ENCODE assay signal across 8 cellular contexts in the genomic region with DNA sequence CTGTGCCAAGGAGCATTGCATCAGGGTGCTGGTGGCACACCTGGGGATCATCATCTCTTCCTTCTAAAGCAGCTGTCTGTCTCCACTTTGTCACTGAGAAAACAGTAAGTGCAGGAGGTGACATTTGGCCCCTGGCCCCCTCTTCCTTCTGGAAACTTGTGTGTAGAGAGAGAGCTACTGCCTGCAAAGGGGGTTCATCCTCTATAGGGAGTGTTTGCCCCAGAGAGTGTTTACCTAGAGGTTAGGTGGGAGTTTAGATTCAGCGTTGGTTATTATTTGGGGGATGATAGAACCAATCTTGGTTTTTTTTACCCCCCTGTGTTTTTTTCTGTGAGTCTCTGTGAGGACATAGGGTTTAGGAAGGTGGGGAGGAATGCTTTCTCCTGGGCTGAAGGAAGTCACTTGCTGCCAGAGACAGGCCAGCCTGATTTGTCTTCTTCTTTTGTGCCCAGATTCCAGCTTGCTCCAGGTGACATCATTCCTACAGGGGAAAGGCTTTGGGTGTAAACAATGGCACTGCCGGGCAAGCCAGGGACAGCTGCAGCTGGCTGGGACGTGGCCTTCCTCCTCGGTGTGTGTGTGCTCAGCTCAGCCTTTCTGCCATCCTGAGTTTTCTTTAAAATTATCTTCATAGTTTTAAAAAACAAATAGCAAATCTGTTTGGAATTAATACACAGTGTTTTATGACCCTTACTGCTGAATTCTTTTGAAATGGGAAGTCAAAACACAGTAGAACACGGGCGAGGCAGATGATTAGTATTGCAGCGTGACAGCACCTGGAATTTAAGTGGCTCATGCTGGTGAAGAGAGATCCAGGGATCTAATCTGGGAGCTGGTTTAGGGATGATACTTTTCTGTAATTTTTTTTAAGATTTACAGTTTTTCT. TPM values are rescaled to one million over a fixed set of nuclear protein-coding genes. Genes with fewer than 3 reads are reported as not detected.
DNase-seq lines count a peak whose midpoint lies in the region; ATAC-seq, FAIRE-seq and TF ChIP-seq lines count a peak whose summit lies in the region.

No MANE protein-coding gene starts in this region.

- H3K4me1 Mint-ChIP-seq in naive thymus-derived CD4-positive, alpha-beta T cell = peaks cover 75 to 100% (median 93%) of the 10 kb centered on the region in 7 donors

- no peaks in the 10 kb centered on the region for H3K27me3 Mint-ChIP-seq in naive thymus-derived CD4-positive, alpha-beta T cell

- H3K27ac Mint-ChIP-seq in naive thymus-derived CD4-positive, alpha-beta T cell = peak overlapping the region; percentile 81 to 93 (median 84)

- H3K27ac ChIP-seq in naive thymus-derived CD4-positive, alpha-beta T cell (ENCODE audit: low read depth, low read length) = peak overlapping the region; percentile 19

- H3K36me3 ChIP-seq in naive thymus-derived CD4-positive, alpha-beta T cell (ENCODE audit: control insufficient read depth in 2 of 3, insufficient read depth in 3 of 3, low read length in 3 of 3) = peaks cover 0 to 11% (median 0%) of the 10 kb centered on the region in 3 experiments

- no peak for FAIRE-seq in urothelium cell line (lab: Jason Lieb, UNC)

- no peak for ATAC-seq in naive thymus-derived CD4-positive, alpha-beta T cell

- H3K9me3 ChIP-seq in naive thymus-derived CD4-positive, alpha-beta T cell (ENCODE audit: control insufficient read depth in 2 of 3, low read length in 3 of 3) = no peaks in the 10 kb centered on the region

- no peaks in the 10 kb centered on the region for H3K9me3 Mint-ChIP-seq in naive thymus-derived CD4-positive, alpha-beta T cell

- peak overlapping the region; percentile 22 for H3K4me3 ChIP-seq in naive thymus-derived CD4-positive, alpha-beta T cell (ENCODE audit: low read length)

- no peaks in the 10 kb centered on the region for H3K27me3 ChIP-seq in naive thymus-derived CD4-positive, alpha-beta T cell (ENCODE audit: control insufficient read depth in 2 of 2, insufficient read depth in 2 of 2, low read length in 2 of 2)

- intact Hi-C loops in naive thymus-derived CD4-positive, alpha-beta T cell (cut with micrococcal nuclease) = loop anchor here in 1 of 2 donors (2.0 kb wide), 1 partner anchor 20 kb away; no protein-coding TSS in a partner anchor

- peaks cover 48 to 71% of the 10 kb centered on the region in 2 donors for H3K4me1 ChIP-seq in naive thymus-derived CD4-positive, alpha-beta T cell (ENCODE audit: control insufficient read depth in 2 of 2, insufficient read depth in 2 of 2, low read length in 2 of 2)

- peak overlapping the region; percentile 66 to 82 (median 78) for H3K4me3 Mint-ChIP-seq in naive thymus-derived CD4-positive, alpha-beta T cell

- POLR2A ChIA-PET in naive thymus-derived CD4-positive, alpha-beta T cell (lab: Charles Lee) = interaction anchor here (1.0 to 2.5 kb wide), 3 partner anchors 12 to 20 kb away, joined by 3 to 15 read pairs (median 4); no protein-coding TSS in a partner anchor

- no peak for TF ChIP-seq CTCF in GM20000 (IDR thresholded peaks at IDR 0.05; ENCODE audit: extremely low read depth, missing control alignments)

- peaks cover 5 to 18% (median 11%) of the 10 kb centered on the region in 5 donors for H3K36me3 Mint-ChIP-seq in naive thymus-derived CD4-positive, alpha-beta T cell

- CTCF ChIA-PET in naive thymus-derived CD4-positive, alpha-beta T cell (lab: Charles Lee) = interaction anchor here (1.1 kb wide), 1 partner anchor 52 kb away, joined by 3 read pairs; no protein-coding TSS in a partner anchor

- peak; percentile 49 for DNase-seq in EH (ENCODE audit: low read depth)
- peak; percentile 79 for DNase-seq in NCI-H345 (lab: John Stamatoyannopoulos, UW)
- peak; percentile 81 for DNase-seq in dermis blood vessel endothelial cell
- DNase-seq in naive thymus-derived CD4-positive, alpha-beta T cell = no peak
- DNase-seq in urothelium cell line (ENCODE audit: low spot score) = no peak
- no peak for DNase-seq in GM19238 (ENCODE audit: insufficient read length, low spot score)
- DNase-seq in GM20000 (ENCODE audit: low spot score) = no peak
- DNase-seq in MV-4-11 (lab: John Stamatoyannopoulos, UW) = no peak

RNA-seq across cellular contexts. Expression of a gene that starts 24.5 kb away (rescaled TPM):
- total RNA-seq in dermis blood vessel endothelial cell = 63.8 and 110 TPM in 2 replicates
- 100 to 1,000 TPM; 208 to 382 (median 272) TPM for total RNA-seq in naive thymus-derived CD4-positive, alpha-beta T cell
- 10 to 100 TPM; 29.8 to 62.4 TPM for polyA plus RNA-seq in naive thymus-derived CD4-positive, alpha-beta T cell

Comparison
In these comparisons a context has a peak if more than half of its experiments do, and no peak if none do; other contexts are left out.
1. DNase-seq: peak in EH (single experiment), NCI-H345 (single experiment) and dermis blood vessel endothelial cell (single experiment); none in naive thymus-derived CD4-positive, alpha-beta T cell (0 of 9), urothelium cell line (single experiment), GM19238 (single experiment), GM20000 (single experiment) and MV-4-11 (single experiment).